ENCODE assay signal across 39 cellular contexts in genomic region chr2:199916980-199917379, GRCh38.
"Had no signal": no experiment of that assay in that cellular context is flagged by ENCODE, and none has a peak within 500 bp of the region (broad histone marks: within the 10 kb centered on the region; RNA-seq: fewer than 3 reads in every experiment).

No MANE protein-coding gene starts in this region.

- H3K27me3 Mint-ChIP-seq: activated CD4-positive, alpha-beta T cell treated with anti-CD3 and anti-CD28 coated beads, Interleukin-2, amount 10 ng/mL, durations not matched to agents 7 days and 5 days; activated naive CD8-positive, alpha-beta T cell; activated naive CD8-positive, alpha-beta T cell treated with anti-CD3 and anti-CD28 coated beads, Interleukin-2, amount 50 U/mL, for 24 hours had no signal

- FAIRE-seq: bronchial epithelial cell, RCC 7860 had no signal

- DNase-seq: activated CD4-positive, alpha-beta T cell treated with anti-CD3 and anti-CD28 coated beads for 1 hour; activated CD4-positive, alpha-beta T cell treated with anti-CD3 and anti-CD28 coated beads, Interleukin-2, amount 10 ng/mL, durations not matched to agents 7 days and 5 days; activated CD4-positive, alpha-beta T cell treated with anti-CD3 and anti-CD28 coated beads, Interleukin-2, amount 50 U/mL, for 48 hours; activated CD4-positive, CD25-positive, alpha-beta regulatory T cell; activated CD8-positive, alpha-beta memory T cell treated with anti-CD3 and anti-CD28 coated beads, Interleukin-2, amount 50 U/mL, for 4 hours; activated CD8-positive, alpha-beta T cell treated with anti-CD3 and anti-CD28 coated beads, Interleukin-2, amount 10 ng/mL, durations not matched to agents 7 days and 5 days; activated gamma-delta T cell treated with Interleukin-2 at 50 U/mL for 16 hours; activated naive CD4-positive, alpha-beta T cell treated with anti-CD3 and anti-CD28 coated beads for 36 hours; activated naive CD8-positive, alpha-beta T cell treated with anti-CD3 and anti-CD28 coated beads, Interleukin-2, amount 50 U/mL, for 24 hours; activated T-cell treated with anti-CD3 and anti-CD28 coated beads for 4 hours; activated T-cell treated with anti-CD3 and anti-CD28 coated beads, Interleukin-2, amount 50 U/mL, for 4 hours; anterior cingulate cortex; caudate nucleus; cerebellar nuclear complex; Karpas-422; KBM-7; NCI-H1105; NCI-H1417 treated with DMSO at 0.1 percent for 48 hours; NCI-H187 treated with DMSO at 0.1 percent for 48 hours; NCI-H2081; NCI-H2171 treated with DMSO at 0.1 percent for 48 hours; NCI-H226; NCI-H446 treated with DMSO at 0.1 percent for 48 hours; NCI-H524; NCI-H69; PC-9; SIG-M5; SW 1271; T-helper 1 cell; T-helper 2 cell; T-helper 9 cell; WERI-Rb-1 had no signal

- H3K27ac ChIP-seq: PC-9, RWPE1, WERI-Rb-1 had no signal

- H3K4me3 ChIP-seq: PC-9 had no signal

- H2AFZ ChIP-seq: PC-9 had no signal

- H3K9me3 Mint-ChIP-seq: activated T-cell treated with anti-CD3 and anti-CD28 coated beads, Interleukin-2, amount 50 U/mL, for 4 hours had no signal

- H3K4me3 Mint-ChIP-seq: activated CD4-positive, alpha-beta T cell treated with anti-CD3 and anti-CD28 coated beads, Interleukin-2, amount 10 ng/mL, durations not matched to agents 7 days and 5 days; activated CD8-positive, alpha-beta T cell treated with anti-CD3 and anti-CD28 coated beads, Interleukin-2, amount 10 ng/mL, durations not matched to agents 7 days and 5 days; activated naive CD4-positive, alpha-beta T cell treated with anti-CD3 and anti-CD28 coated beads for 36 hours; activated naive CD8-positive, alpha-beta T cell; activated naive CD8-positive, alpha-beta T cell treated with anti-CD3 and anti-CD28 coated beads, Interleukin-2, amount 50 U/mL, for 24 hours; activated T-cell treated with anti-CD3 and anti-CD28 coated beads, Interleukin-2, amount 50 U/mL, for 4 hours; activated T-helper 1 cell treated with anti-CD3 and anti-CD28 coated beads, Interleukin-12 subunit alpha, Interleukin-12 subunit beta, Interleukin-2, Interleukin-4 antibody, amounts not matched to agents 30 ng/mL and 10 ng/mL and 1 ng/mL, durations not matched to agents 14 hours and 24 hours and 36 hours had no signal

- H3K4me2 ChIP-seq: PC-9 had no signal

- ATAC-seq: activated CD8-positive, alpha-beta T cell treated with anti-CD3 and anti-CD28 coated beads, Interleukin-2, amount 10 ng/mL, durations not matched to agents 7 days and 5 days; activated naive CD8-positive, alpha-beta T cell treated with anti-CD3 and anti-CD28 coated beads, Interleukin-2, amount 50 U/mL, for 24 hours; activated T-cell treated with anti-CD3 and anti-CD28 coated beads, Interleukin-2, amount 50 U/mL, for 4 hours; Right ventricle myocardium inferior had no signal

- H3K27ac Mint-ChIP-seq: activated CD4-positive, alpha-beta T cell treated with anti-CD3 and anti-CD28 coated beads, Interleukin-2, amount 10 ng/mL, durations not matched to agents 7 days and 5 days; activated CD8-positive, alpha-beta T cell treated with anti-CD3 and anti-CD28 coated beads, Interleukin-2, amount 10 ng/mL, durations not matched to agents 7 days and 5 days; activated naive CD4-positive, alpha-beta T cell treated with anti-CD3 and anti-CD28 coated beads for 36 hours; activated naive CD8-positive, alpha-beta T cell; activated naive CD8-positive, alpha-beta T cell treated with anti-CD3 and anti-CD28 coated beads, Interleukin-2, amount 50 U/mL, for 24 hours; activated T-helper 1 cell treated with anti-CD3 and anti-CD28 coated beads, Interleukin-12 subunit alpha, Interleukin-12 subunit beta, Interleukin-2, Interleukin-4 antibody, amounts not matched to agents 30 ng/mL and 10 ng/mL and 1 ng/mL, durations not matched to agents 14 hours and 24 hours and 36 hours; brain had no signal
